ENCODE assay signal across 12 cellular contexts in genomic region chr1:83509229-83509870, GRCh38.
DNase-seq lines count a peak whose midpoint lies in the region; TF ChIP-seq lines count a peak whose summit lies in the region.
"Had no signal": no experiment of that assay in that cellular context is flagged by ENCODE, and none has a peak within 500 bp of the region (broad histone marks: within the 10 kb centered on the region; RNA-seq: fewer than 3 reads in every experiment).

No MANE protein-coding gene starts in this region.

- no peaks in the 10 kb centered on the region for H3K79me2 ChIP-seq in trophoblast cell (ENCODE audit: control insufficient read depth, insufficient read depth, low read length, poor library complexity)

- CTCF ChIA-PET in CD4-positive, alpha-beta memory T cell (lab: Charles Lee; ENCODE audit: partially characterized antibody) = interaction anchor here (1.0 kb wide), 1 partner anchor 427 kb away, joined by 3 read pairs; no protein-coding TSS in a partner anchor

- no peak for TF ChIP-seq POLR2A in erythroblast (IDR thresholded peaks at IDR 0.05; ENCODE audit: low read length)

- H3K4ac ChIP-seq in trophoblast cell (ENCODE audit: low read depth, low read length) = no peak overlapping the region

- peaks cover 27 to 41% (median 30%) of the 10 kb centered on the region in 4 donors for H3K4me1 Mint-ChIP-seq in CD4-positive, alpha-beta memory T cell

- no peak overlapping the region for H3K9ac ChIP-seq in trophoblast cell (ENCODE audit: low read length)

- peak overlapping the region; percentile 14 for H3K27ac ChIP-seq in CD4-positive, alpha-beta memory T cell (ENCODE audit: low read depth, low read length)
- peak overlapping the region; percentile 60 for H3K27ac ChIP-seq in KOPT-K1 (ENCODE audit: low read depth, low read length, poor library complexity, severe bottlenecking)
- peak overlapping the region; percentile 66 for H3K27ac ChIP-seq in trophoblast cell (ENCODE audit: low read depth, low read length)
- H3K27ac ChIP-seq: C4-2B, foreskin keratinocyte had no signal

- H3K36me3 ChIP-seq in CD4-positive, alpha-beta memory T cell (ENCODE audit: insufficient read depth, low read length) = no peaks in the 10 kb centered on the region
- H3K36me3 ChIP-seq in KOPT-K1 (ENCODE audit: insufficient read depth, low read length) (no peaks in the 10 kb centered on the region), trophoblast cell (ENCODE audit: control insufficient read depth in 1 of 2, insufficient read depth in 2 of 2, low read length in 2 of 2) (no peaks in the 10 kb centered on the region)

- no peaks in the 10 kb centered on the region for H3K27me3 ChIP-seq in CD4-positive, alpha-beta memory T cell (ENCODE audit: insufficient read depth, low read length)
- no peaks in the 10 kb centered on the region for H3K27me3 ChIP-seq in trophoblast cell (ENCODE audit: insufficient read depth, low read length)

- H2BK12ac ChIP-seq in trophoblast cell (ENCODE audit: low read length) = no peak overlapping the region

- H3K4me1 ChIP-seq in CD4-positive, alpha-beta memory T cell (ENCODE audit: insufficient read depth, low read length) = peaks cover 29% of the 10 kb centered on the region
- H3K4me1 ChIP-seq in trophoblast cell (ENCODE audit: control insufficient read depth in 1 of 2, insufficient read depth in 2 of 2, low read length in 2 of 2) = peaks cover 0 to 4% of the 10 kb centered on the region in 2 experiments
- H3K4me1 ChIP-seq: foreskin keratinocyte had no signal

- no peak overlapping the region for H2BK5ac ChIP-seq in trophoblast cell (ENCODE audit: low read depth, low read length, poor library complexity)

- no peak overlapping the region for H4K12ac ChIP-seq in trophoblast cell (ENCODE audit: low read depth, low read length)

- no peak overlapping the region for H3K23ac ChIP-seq in trophoblast cell (ENCODE audit: low read length)

- WGBS in trophoblast cell (ENCODE audit: extremely low coverage, insufficient coverage, insufficient read length) = no CpG with 5 or more reads among the region's 6 CpGs

- TF ChIP-seq CTCF in fibroblast of the aortic adventitia (IDR thresholded peaks at IDR 0.05; ENCODE audit: insufficient read depth, low read length) = no peak

- peak overlapping the region in 6 of 7 donors; percentile 24 to 93 (median 84) for H3K27ac Mint-ChIP-seq in CD4-positive, alpha-beta memory T cell

- H3K79me1 ChIP-seq in trophoblast cell (ENCODE audit: low read length) = peaks cover 3% of the 10 kb centered on the region

- no peaks in the 10 kb centered on the region for H3K9me3 ChIP-seq in CD4-positive, alpha-beta memory T cell (ENCODE audit: control insufficient read depth in 1 of 2, low read length in 2 of 2)
- H3K9me3 ChIP-seq in KOPT-K1 (ENCODE audit: insufficient read depth, low read length, poor library complexity, severe bottlenecking) = no peaks in the 10 kb centered on the region
- H3K9me3 ChIP-seq in trophoblast cell (ENCODE audit: insufficient read depth, low read depth, low read length) = no peaks in the 10 kb centered on the region

- H3K9me3 Mint-ChIP-seq in CD4-positive, alpha-beta memory T cell = peaks cover 3 to 11% (median 4%) of the 10 kb centered on the region in 8 donors

- no peaks in the 10 kb centered on the region for H3K27me3 Mint-ChIP-seq in CD4-positive, alpha-beta memory T cell

- no peak overlapping the region for H4K91ac ChIP-seq in trophoblast cell (ENCODE audit: low read depth, low read length)

- no peak for DNase-seq in CD4-positive, alpha-beta memory T cell
- peak; percentile 14 for DNase-seq in fibroblast of the aortic adventitia (ENCODE audit: low read depth)
- DNase-seq in trophoblast cell = no peak
- DNase-seq in UCSD-AML1 (lab: John Stamatoyannopoulos, UW; ENCODE audit: unreplicated experiment) = no peak
- no peak for DNase-seq in erythroblast (lab: John Stamatoyannopoulos, UW)
- DNase-seq in cerebellum (ENCODE audit: low spot score) = no peak
- DNase-seq: activated CD4-positive, CD25-positive, alpha-beta regulatory T cell treated with anti-CD3 and anti-CD28 coated beads, Interleukin-2, amount 50 U/mL, for 72 hours; effector CD4-positive, alpha-beta T cell; foreskin keratinocyte; NCI-H2029 had no signal

- H2BK120ac ChIP-seq in trophoblast cell (ENCODE audit: insufficient read depth, low read length, poor library complexity) = no peak overlapping the region

- H3K4me3 ChIP-seq in CD4-positive, alpha-beta memory T cell (ENCODE audit: low read length in 2 of 2) = no peak overlapping the region
- H3K4me3 ChIP-seq in fibroblast of the aortic adventitia (ENCODE audit: low read depth, low read length) (no peak overlapping the region), trophoblast cell (ENCODE audit: low read depth, low read length) (no peak overlapping the region)

- H4K8ac ChIP-seq in trophoblast cell (ENCODE audit: low read depth, low read length) = no peak overlapping the region

- H3K4me3 Mint-ChIP-seq in CD4-positive, alpha-beta memory T cell = peak overlapping the region in 2 of 8 donors; percentile 71 to 73

- intact Hi-C loops in CD4-positive, alpha-beta memory T cell (cut with micrococcal nuclease) = loop anchor here (2.0 to 5.0 kb wide), 2 partner anchors 351 to 732 kb away; no protein-coding TSS in a partner anchor

- no peak overlapping the region for H3K4me2 ChIP-seq in trophoblast cell (ENCODE audit: low read length)

- POLR2A ChIA-PET in CD4-positive, alpha-beta memory T cell (lab: Charles Lee; ENCODE audit: partially characterized antibody) = interaction anchor here (1.0 to 1.5 kb wide), 3 partner anchors 11 to 74 kb away, joined by 3 to 5 read pairs (median 3); no protein-coding TSS in a partner anchor

- H3K36me3 Mint-ChIP-seq in CD4-positive, alpha-beta memory T cell = no peaks in the 10 kb centered on the region

- no peak overlapping the region for H2AK5ac ChIP-seq in trophoblast cell (ENCODE audit: low read length)

- H2AFZ ChIP-seq in trophoblast cell (ENCODE audit: insufficient read depth, low read length, poor library complexity) = no peak overlapping the region

- no peak overlapping the region for H3K18ac ChIP-seq in trophoblast cell (ENCODE audit: low read length)

- H3K14ac ChIP-seq in trophoblast cell (ENCODE audit: low read length) = no peak overlapping the region

Comparison
In these comparisons a context has a peak if more than half of its experiments do, and no peak if none do; other contexts are left out.
1. H3K27ac ChIP-seq: peak in every context shown above with its lines; median percentile 66 in trophoblast cell; 60 in KOPT-K1; 14 in CD4-positive, alpha-beta memory T cell.